Comparison of ENCODE assay signal across 8 cellular contexts in the genomic region with DNA sequence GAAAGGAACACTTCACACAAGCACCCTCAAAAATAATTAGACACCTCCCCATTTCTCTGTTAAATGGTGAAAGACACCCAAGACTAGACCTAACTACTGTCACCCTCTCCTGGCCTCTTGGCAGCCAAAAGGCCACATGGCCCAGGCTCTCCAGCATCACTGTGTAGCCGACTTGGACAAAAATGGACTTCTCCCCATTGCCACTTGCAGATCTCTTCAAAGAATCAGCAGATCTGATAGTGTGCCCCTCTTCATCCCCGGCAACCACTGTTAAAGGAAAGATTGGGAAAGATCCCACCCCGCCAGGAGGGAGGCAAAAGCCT. TPM values are rescaled to one million over a fixed set of nuclear protein-coding genes. Genes with fewer than 3 reads are reported as not detected.
DNase-seq lines count a peak whose midpoint lies in the region; ATAC-seq and TF ChIP-seq lines count a peak whose summit lies in the region.

No MANE protein-coding gene starts in this region.

- ATAC-seq in HG03159 (IDR thresholded peaks at IDR 0.05; ENCODE audit: unreplicated experiment) (no peak), GM21390 (IDR thresholded peaks at IDR 0.05; ENCODE audit: unreplicated experiment) (no peak), HG03439 (IDR thresholded peaks at IDR 0.05; ENCODE audit: unreplicated experiment) (no peak)

- peak overlapping the region; percentile 75 for H3K27ac Mint-ChIP-seq in nephron progenitor cell

- peak overlapping the region; percentile 98 for H3K4me3 Mint-ChIP-seq in nephron progenitor cell

- no peak for TF ChIP-seq CTCF in nephron progenitor cell (IDR thresholded peaks at IDR 0.05)

- no peaks in the 10 kb centered on the region for H3K9me3 ChIP-seq in ectodermal cell (ENCODE audit: control insufficient read depth, low read length)

- no peaks in the 10 kb centered on the region for H3K4me1 ChIP-seq in ectodermal cell (ENCODE audit: control insufficient read depth, insufficient read depth, low read length)

- H3K36me3 Mint-ChIP-seq in nephron progenitor cell (ENCODE audit: low read depth): no peaks in the 10 kb centered on the region

- WGBS in ectodermal cell, 2 experiments: 0 to 6% methylated on average over 3 of the region's 3 CpGs

- H3K4me1 Mint-ChIP-seq in nephron progenitor cell: peaks cover 40% of the 10 kb centered on the region

- H3K4me3 ChIP-seq in GM08714 (ENCODE audit: low read length): peak overlapping the region; percentile 69; the same call in 1 of the 2 replicates
- peak overlapping the region; percentile 70 for H3K4me3 ChIP-seq in ectodermal cell (ENCODE audit: insufficient read depth, low read depth, low read length)

- DNase-seq in NCI-H345 (lab: John Stamatoyannopoulos, UW) (peak; percentile 47), nephron progenitor cell (no peak)
- DNase-seq in stimulated activated CD4-positive, alpha-beta T cell treated with anti-CD3 and anti-CD28 coated beads, Interleukin-12 subunit alpha, Interleukin-12 subunit beta, amount 100 ng/mL, for 4 hours: no peak

- peak overlapping the region; percentile 81 for H3K27ac ChIP-seq in ectodermal cell (ENCODE audit: insufficient read depth, low read depth, low read length, poor library complexity, severe bottlenecking)

- no peaks in the 10 kb centered on the region for H3K36me3 ChIP-seq in ectodermal cell (ENCODE audit: control insufficient read depth, insufficient read depth, low read length)

- peaks cover 30% of the 10 kb centered on the region for H3K9me3 Mint-ChIP-seq in nephron progenitor cell

- no peaks in the 10 kb centered on the region for H3K27me3 ChIP-seq in ectodermal cell (ENCODE audit: control insufficient read depth, insufficient read depth, low read length, poor library complexity, severe bottlenecking)

- H3K27me3 Mint-ChIP-seq in nephron progenitor cell (ENCODE audit: low read depth, poor library complexity): no peaks in the 10 kb centered on the region

RNA-seq across cellular contexts. Expression of gene MID1IP1, which starts 2.0 kb away (rescaled TPM):
- 44.2 TPM for polyA plus RNA-seq in ectodermal cell (2013, experiment 1 of 4)
- 40.9 TPM for polyA plus RNA-seq in ectodermal cell (2013, experiment 2 of 4)
- polyA plus RNA-seq in ectodermal cell (2013, experiment 3 of 4): 34.1 TPM
- polyA plus RNA-seq in ectodermal cell (2013, experiment 4 of 4): 38.4 TPM
